In genomic region chr2:142422041-142422440, GRCh38 we compare ENCODE assay signal across 34 cellular contexts.
"Had no signal": no experiment of that assay in that cellular context is flagged by ENCODE, and none has a peak within 500 bp of the region (broad histone marks: within the 10 kb centered on the region; RNA-seq: fewer than 3 reads in every experiment).

No MANE protein-coding gene starts in this region.

- H3K27ac ChIP-seq: adrenal gland, body of pancreas, brain microvascular endothelial cell, breast epithelium had no signal

- FAIRE-seq: astrocyte, TTC549 had no signal

- H3K36me3 ChIP-seq: adrenal gland, brain microvascular endothelial cell, breast epithelium had no signal

- DNase-seq: activated B cell treated with CpG ODN at 0.5 μM for 24 hours; activated CD4-positive, alpha-beta memory T cell treated with anti-CD3 and anti-CD28 coated beads for 36 hours; activated CD4-positive, alpha-beta T cell treated with anti-CD3 and anti-CD28 coated beads for 4 hours; activated CD4-positive, alpha-beta T cell treated with anti-CD3 and anti-CD28 coated beads, Interleukin-2, amount 10 ng/mL, durations not matched to agents 24 days and 14 days; activated CD4-positive, alpha-beta T cell treated with anti-CD3 and anti-CD28 coated beads, Interleukin-2, amount 50 U/mL, for 1 hour; activated CD4-positive, alpha-beta T cell treated with anti-CD3 and anti-CD28 coated beads, Interleukin-2, amount 50 U/mL, for 4 hours; activated CD4-positive, CD25-positive, alpha-beta regulatory T cell treated with anti-CD3 and anti-CD28 coated beads, Interleukin-2, amount 50 U/mL, for 72 hours; activated CD8-positive, alpha-beta memory T cell treated with anti-CD3 and anti-CD28 coated beads, Interleukin-2, amount 50 U/mL, for 4 hours; activated CD8-positive, alpha-beta T cell treated with anti-CD3 and anti-CD28 coated beads for 36 hours; activated effector memory CD4-positive, alpha-beta T cell treated with anti-CD3 and anti-CD28 coated beads, Interleukin-2, amount 50 U/mL, for 16 hours; activated gamma-delta T cell treated with Interleukin-2 at 50 U/mL for 16 hours; activated naive CD4-positive, alpha-beta T cell; activated naive CD4-positive, alpha-beta T cell treated with anti-CD3 and anti-CD28 coated beads for 36 hours; activated naive CD4-positive, alpha-beta T cell treated with anti-CD3 and anti-CD28 coated beads, Interleukin-2, amount 50 U/mL, for 16 hours; activated naive CD8-positive, alpha-beta T cell treated with anti-CD3 and anti-CD28 coated beads for 36 hours; activated T-cell treated with anti-CD3 and anti-CD28 coated beads for 4 hours; activated T-cell treated with anti-CD3 and anti-CD28 coated beads, Interleukin-2, amount 50 U/mL, for 1 hour; activated T-cell treated with anti-CD3 and anti-CD28 coated beads, Interleukin-2, amount 50 U/mL, for 4 hours; activated T-cell treated with anti-CD3 and anti-CD28 coated beads, Interleukin-2, amount 50 U/mL, for 72 hours; adrenal gland; amniotic stem cell; aorta; body of pancreas; brain microvascular endothelial cell; central memory CD4-positive, alpha-beta T cell; SW 1271; T-helper 1 cell; T-helper 2 cell; T-helper 9 cell had no signal

- H3K4me1 ChIP-seq: adrenal gland, body of pancreas, breast epithelium had no signal

- H3K27me3 ChIP-seq: adrenal gland, body of pancreas, brain microvascular endothelial cell, breast epithelium had no signal

- ATAC-seq: activated CD8-positive, alpha-beta T cell treated with anti-CD3 and anti-CD28 coated beads for 36 hours; activated naive CD4-positive, alpha-beta T cell treated with anti-CD3 and anti-CD28 coated beads, Interleukin-2, amount 50 U/mL, for 72 hours; activated T-cell treated with anti-CD3 and anti-CD28 coated beads, Interleukin-2, amount 50 U/mL, for 4 hours; activated T-cell treated with anti-CD3 and anti-CD28 coated beads, Interleukin-2, amount 50 U/mL, for 72 hours; activated T-helper 17 cell treated with anti-CD3 and anti-CD28 coated beads, Interleukin-2, amount 50 U/mL, for 72 hours; body of pancreas had no signal

- H3K4me3 ChIP-seq: adrenal gland, body of pancreas, breast epithelium had no signal

- H3K9me3 ChIP-seq: adrenal gland, body of pancreas, breast epithelium had no signal
